20 cellular contexts compared by ENCODE assay signal in genomic region chr6:118080547-118080946, GRCh38.
A peak's percentile ranks its signal among the peaks of the same experiment; 100 is the strongest.
DNase-seq lines count a peak whose midpoint lies in the region; ATAC-seq and TF ChIP-seq lines count a peak whose summit lies in the region.
"Had no signal": no experiment of that assay in that cellular context is flagged by ENCODE, and none has a peak within 500 bp of the region (broad histone marks: within the 10 kb centered on the region; RNA-seq: fewer than 3 reads in every experiment).

No MANE protein-coding gene starts in this region.

- CTCF ChIA-PET in activated naive CD4-positive, alpha-beta T cell treated with anti-CD3 and anti-CD28 coated beads, Interleukin-2, amount 10 ng/mL, durations not matched to agents 7 days and 5 days (lab: Charles Lee) = no interaction called here
- CTCF ChIA-PET in RWPE1 (lab: Yijun Ruan, JAX) = interaction anchor here (0.7 kb wide), 1 partner anchor 73 kb away, joined by 3 read pairs; no protein-coding TSS in a partner anchor

- no peaks in the 10 kb centered on the region for H3K36me3 ChIP-seq in brain microvascular endothelial cell (replicated peaks)
- H3K36me3 ChIP-seq: upper lobe of right lung had no signal

- intact Hi-C loops in sciatic nerve (cut with DNase I) = no loop called here

- H3K27ac ChIP-seq in brain microvascular endothelial cell = no peak overlapping the region
- H3K27ac ChIP-seq in RWPE1 = no peak overlapping the region
- H3K27ac ChIP-seq: upper lobe of right lung had no signal

- no peaks in the 10 kb centered on the region for H3K4me1 Mint-ChIP-seq in nephron
- H3K4me1 Mint-ChIP-seq in activated naive CD4-positive, alpha-beta T cell treated with anti-CD3 and anti-CD28 coated beads, Interleukin-2, amount 10 ng/mL, durations not matched to agents 7 days and 5 days = no peaks in the 10 kb centered on the region
- H3K4me1 Mint-ChIP-seq: CD14-positive monocyte had no signal

- POLR2A ChIA-PET in RWPE1 (lab: Yijun Ruan, JAX; ENCODE audit: low non-redundant PET) = no interaction called here

- H3K27me3 ChIP-seq in brain microvascular endothelial cell (replicated peaks) = no peaks in the 10 kb centered on the region
- H3K27me3 ChIP-seq: upper lobe of right lung had no signal

- DNase-seq in GM12864 (ENCODE audit: low read depth) (no peak), brain microvascular endothelial cell (no peak), anterior cingulate cortex (lab: John Stamatoyannopoulos, UW) (no peak), RWPE1 (ENCODE audit: low spot score) (no peak), sciatic nerve (ENCODE audit: low spot score) (no peak)
- no peak for DNase-seq in activated naive CD4-positive, alpha-beta T cell treated with anti-CD3 and anti-CD28 coated beads, Interleukin-2, amount 10 ng/mL, durations not matched to agents 7 days and 5 days
- DNase-seq: activated CD4-positive, alpha-beta T cell treated with anti-CD3 and anti-CD28 coated beads, Interleukin-2, amount 50 U/mL, for 4 hours; activated T-cell treated with anti-CD3 and anti-CD28 coated beads, Interleukin-2, amount 50 U/mL, for 24 hours; effector memory CD8-positive, alpha-beta T cell; NCI-H1417 treated with DMSO at 0.1 percent for 48 hours; NCI-H2227 treated with DMSO at 0.1 percent for 48 hours; SIG-M5; T1000; upper lobe of right lung had no signal

- H3K27me3 Mint-ChIP-seq in nephron (ENCODE audit: low read depth) = no peaks in the 10 kb centered on the region
- no peaks in the 10 kb centered on the region for H3K27me3 Mint-ChIP-seq in activated naive CD4-positive, alpha-beta T cell treated with anti-CD3 and anti-CD28 coated beads, Interleukin-2, amount 10 ng/mL, durations not matched to agents 7 days and 5 days
- H3K27me3 Mint-ChIP-seq: stimulated activated naive CD8-positive, alpha-beta T cell treated with anti-CD3 and anti-CD28 coated beads, Interleukin-15, Interleukin-2, amounts not matched to agents 100 ng/mL and 50 ng/mL, for 24 hours had no signal

- in situ Hi-C loops in brain microvascular endothelial cell (cut with HindIII; ENCODE audit: low pct_ligation_motif_present, low sequenced_read_pairs) = no loop called here

- no peak overlapping the region for H3K4me3 ChIP-seq in GM12864 (ENCODE audit: low read depth, low read length)
- H3K4me3 ChIP-seq in brain microvascular endothelial cell (ENCODE audit: low read depth, low read length) = no peak overlapping the region
- H3K4me3 ChIP-seq: upper lobe of right lung had no signal

- TF ChIP-seq CTCF in GM12864 (IDR thresholded peaks at IDR 0.05; ENCODE audit: low read depth, low read length, missing control alignments) = peak; percentile 28
- TF ChIP-seq CTCF in LNCAP (IDR thresholded peaks at IDR 0.05) = peak; percentile 28; the same call in 1 of the 2 replicates
- peak; percentile 54 for TF ChIP-seq CTCF in brain microvascular endothelial cell (IDR thresholded peaks at IDR 0.05; ENCODE audit: low read depth, low read length, missing control alignments)
- peak; percentile 17 to 32 (median 21) for TF ChIP-seq CTCF in nephron (IDR thresholded peaks at IDR 0.05; ENCODE audit: unreplicated experiment in 3 of 3)
- no peak for TF ChIP-seq CTCF in RWPE1 (conservative IDR thresholded peaks at IDR 0.05; ENCODE audit: low read depth)

- no peaks in the 10 kb centered on the region for H3K9me3 Mint-ChIP-seq in nephron
- no peaks in the 10 kb centered on the region for H3K9me3 Mint-ChIP-seq in activated naive CD4-positive, alpha-beta T cell treated with anti-CD3 and anti-CD28 coated beads, Interleukin-2, amount 10 ng/mL, durations not matched to agents 7 days and 5 days
- H3K9me3 Mint-ChIP-seq: activated T-cell treated with anti-CD3 and anti-CD28 coated beads, Interleukin-2, amount 50 U/mL, for 24 hours; effector memory CD8-positive, alpha-beta T cell; stimulated activated naive CD8-positive, alpha-beta T cell treated with anti-CD3 and anti-CD28 coated beads, Interleukin-15, Interleukin-2, amounts not matched to agents 100 ng/mL and 50 ng/mL, for 24 hours had no signal

- H3K4me3 Mint-ChIP-seq in nephron = no peak overlapping the region
- H3K4me3 Mint-ChIP-seq in activated naive CD4-positive, alpha-beta T cell treated with anti-CD3 and anti-CD28 coated beads, Interleukin-2, amount 10 ng/mL, durations not matched to agents 7 days and 5 days = no peak overlapping the region
- H3K4me3 Mint-ChIP-seq: activated naive CD8-positive, alpha-beta T cell; activated T-cell treated with anti-CD3 and anti-CD28 coated beads, Interleukin-2, amount 50 U/mL, for 24 hours; CD14-positive monocyte; effector memory CD8-positive, alpha-beta T cell; stimulated activated naive CD8-positive, alpha-beta T cell treated with anti-CD3 and anti-CD28 coated beads, Interleukin-15, Interleukin-2, amounts not matched to agents 100 ng/mL and 50 ng/mL, for 24 hours had no signal

- H3K27ac Mint-ChIP-seq in nephron = no peak overlapping the region
- no peak overlapping the region for H3K27ac Mint-ChIP-seq in activated naive CD4-positive, alpha-beta T cell treated with anti-CD3 and anti-CD28 coated beads, Interleukin-2, amount 10 ng/mL, durations not matched to agents 7 days and 5 days
- H3K27ac Mint-ChIP-seq: activated naive CD8-positive, alpha-beta T cell; activated T-cell treated with anti-CD3 and anti-CD28 coated beads, Interleukin-2, amount 50 U/mL, for 24 hours; effector memory CD8-positive, alpha-beta T cell; stimulated activated naive CD8-positive, alpha-beta T cell treated with anti-CD3 and anti-CD28 coated beads, Interleukin-15, Interleukin-2, amounts not matched to agents 100 ng/mL and 50 ng/mL, for 24 hours had no signal

- no peaks in the 10 kb centered on the region for H3K36me3 Mint-ChIP-seq in nephron (ENCODE audit: low read depth)
- no peaks in the 10 kb centered on the region for H3K36me3 Mint-ChIP-seq in activated naive CD4-positive, alpha-beta T cell treated with anti-CD3 and anti-CD28 coated beads, Interleukin-2, amount 10 ng/mL, durations not matched to agents 7 days and 5 days
- H3K36me3 Mint-ChIP-seq: activated naive CD8-positive, alpha-beta T cell; CD14-positive monocyte had no signal

- ATAC-seq in sciatic nerve = no peak
- ATAC-seq: effector memory CD8-positive, alpha-beta T cell; left lobe of liver; upper lobe of right lung had no signal
